ENCODE assay signal across 23 cellular contexts in the genomic region with DNA sequence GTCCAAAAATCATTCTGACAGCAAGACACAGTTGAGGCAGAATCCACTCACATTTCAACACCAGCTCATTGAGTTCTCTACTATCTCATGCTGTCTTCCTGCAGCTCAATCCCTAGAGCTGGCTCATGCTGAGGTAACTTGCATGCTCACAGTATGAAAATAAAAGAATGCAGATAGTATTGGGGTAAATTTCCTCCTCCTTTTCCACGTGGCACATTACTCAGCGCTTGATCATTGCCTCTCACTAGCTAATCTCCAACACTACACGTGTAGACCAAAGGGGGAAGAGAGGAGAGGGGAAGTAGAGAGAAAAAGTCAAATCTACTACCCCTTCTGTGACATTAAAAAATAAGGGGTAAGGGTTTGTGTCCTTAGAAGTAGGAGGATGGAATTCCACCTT.
DNase-seq lines count a peak whose midpoint lies in the region; ATAC-seq and TF ChIP-seq lines count a peak whose summit lies in the region.
"Had no signal": no experiment of that assay in that cellular context is flagged by ENCODE, and none has a peak within 500 bp of the region (broad histone marks: within the 10 kb centered on the region; RNA-seq: fewer than 3 reads in every experiment).

No MANE protein-coding gene starts in this region.

- ATAC-seq in left ventricle myocardium superior: no peak
- no peak for ATAC-seq in HG03521 (IDR thresholded peaks at IDR 0.05; ENCODE audit: unreplicated experiment)
- ATAC-seq in activated naive CD8-positive, alpha-beta T cell treated with anti-CD3 and anti-CD28 coated beads, Interleukin-2, amount 50 U/mL, for 24 hours: no peak
- ATAC-seq: lower lobe of right lung, psoas muscle, SK-N-SH treated with all-trans-retinoic acid at 6 μM for 48 hours, WTC11 had no signal

- peaks cover 19% of the 10 kb centered on the region for H3K4me1 Mint-ChIP-seq in HFFc6 (ENCODE audit: low read depth)
- H3K4me1 Mint-ChIP-seq in activated naive CD8-positive, alpha-beta T cell treated with anti-CD3 and anti-CD28 coated beads, Interleukin-2, amount 50 U/mL, for 24 hours: peaks cover 4% of the 10 kb centered on the region
- H3K4me1 Mint-ChIP-seq: activated CD4-positive, alpha-beta memory T cell treated with anti-CD3 and anti-CD28 coated beads, Interleukin-2, amount 10 ng/mL, durations not matched to agents 7 days and 5 days had no signal

- peaks cover 3% of the 10 kb centered on the region; the same call in 1 of the 2 replicates for H3K27me3 Mint-ChIP-seq in HFFc6 (ENCODE audit: insufficient read depth)
- H3K27me3 Mint-ChIP-seq in activated naive CD8-positive, alpha-beta T cell treated with anti-CD3 and anti-CD28 coated beads, Interleukin-2, amount 50 U/mL, for 24 hours: no peaks in the 10 kb centered on the region
- H3K27me3 Mint-ChIP-seq: activated CD4-positive, alpha-beta memory T cell treated with anti-CD3 and anti-CD28 coated beads, Interleukin-2, amount 10 ng/mL, durations not matched to agents 7 days and 5 days; dendritic cell treated with granulocyte-macrophage colony-stimulating factor and Interleukin-4, amounts not matched to agents 40 ng/mL and 50 ng/mL, for 4 days had no signal

- intact Hi-C loops in left ventricle myocardium superior (cut with micrococcal nuclease): no loop called here

- no peak overlapping the region for H3K4me3 ChIP-seq in AG10803 (ENCODE audit: low read length)
- H3K4me3 ChIP-seq: adrenal gland, HAP-1, lower lobe of right lung, psoas muscle had no signal

- H3K27ac Mint-ChIP-seq in HFFc6: peak overlapping the region; percentile 45; the same call in 1 of the 2 replicates
- no peak overlapping the region for H3K27ac Mint-ChIP-seq in activated naive CD8-positive, alpha-beta T cell treated with anti-CD3 and anti-CD28 coated beads, Interleukin-2, amount 50 U/mL, for 24 hours
- H3K27ac Mint-ChIP-seq: activated CD4-positive, alpha-beta memory T cell treated with anti-CD3 and anti-CD28 coated beads, Interleukin-2, amount 10 ng/mL, durations not matched to agents 7 days and 5 days; dendritic cell treated with granulocyte-macrophage colony-stimulating factor and Interleukin-4, amounts not matched to agents 40 ng/mL and 50 ng/mL, for 4 days; T-helper 2 cell treated with Interferon-gamma antibody and Interleukin-4, amounts not matched to agents 5 μg/mL and 100 μg/mL, for 36 hours; WTC11 had no signal

- DNase-seq in AG10803 (ENCODE audit: low read depth) (peak; percentile 36), HFFc6 (peak; percentile 41), amniotic epithelial cell (ENCODE audit: low read depth) (peak; percentile 76), glomerular visceral epithelial cell (ENCODE audit: extremely low spot score) (peak; percentile 20), epidermal melanocyte (ENCODE audit: insufficient read length, low spot score) (no peak), left ventricle myocardium superior (no peak)
- no peak for DNase-seq in activated naive CD8-positive, alpha-beta T cell treated with anti-CD3 and anti-CD28 coated beads, Interleukin-2, amount 50 U/mL, for 24 hours
- DNase-seq: activated CD4-positive, alpha-beta memory T cell treated with anti-CD3 and anti-CD28 coated beads, Interleukin-2, amount 10 ng/mL, durations not matched to agents 7 days and 5 days; activated gamma-delta T cell treated with Interleukin-2 at 50 U/mL for 16 hours; adrenal gland; foreskin melanocyte; hypothalamus; Kasumi-1; lower lobe of right lung; psoas muscle; substantia nigra had no signal

- no peaks in the 10 kb centered on the region; the same call in 1 of the 2 replicates for H3K9me3 Mint-ChIP-seq in HFFc6
- no peaks in the 10 kb centered on the region for H3K9me3 Mint-ChIP-seq in activated naive CD8-positive, alpha-beta T cell treated with anti-CD3 and anti-CD28 coated beads, Interleukin-2, amount 50 U/mL, for 24 hours
- H3K9me3 Mint-ChIP-seq: activated CD4-positive, alpha-beta memory T cell treated with anti-CD3 and anti-CD28 coated beads, Interleukin-2, amount 10 ng/mL, durations not matched to agents 7 days and 5 days; CD14-positive monocyte; dendritic cell treated with granulocyte-macrophage colony-stimulating factor and Interleukin-4, amounts not matched to agents 40 ng/mL and 50 ng/mL, for 4 days; T-helper 2 cell treated with Interferon-gamma antibody and Interleukin-4, amounts not matched to agents 5 μg/mL and 100 μg/mL, for 36 hours; WTC11 had no signal

- TF ChIP-seq CTCF in AG10803 (conservative IDR thresholded peaks at IDR 0.05; ENCODE audit: low read length) (no peak), HFFc6 (IDR thresholded peaks at IDR 0.05) (no peak)

- H3K36me3 Mint-ChIP-seq in HFFc6 (ENCODE audit: low read depth): no peaks in the 10 kb centered on the region
- H3K36me3 Mint-ChIP-seq in activated naive CD8-positive, alpha-beta T cell treated with anti-CD3 and anti-CD28 coated beads, Interleukin-2, amount 50 U/mL, for 24 hours (ENCODE audit: low read depth): no peaks in the 10 kb centered on the region
- H3K36me3 Mint-ChIP-seq: WTC11 had no signal

- no peak overlapping the region for H3K4me3 Mint-ChIP-seq in HFFc6
- no peak overlapping the region for H3K4me3 Mint-ChIP-seq in activated naive CD8-positive, alpha-beta T cell treated with anti-CD3 and anti-CD28 coated beads, Interleukin-2, amount 50 U/mL, for 24 hours
- H3K4me3 Mint-ChIP-seq: activated CD4-positive, alpha-beta memory T cell treated with anti-CD3 and anti-CD28 coated beads, Interleukin-2, amount 10 ng/mL, durations not matched to agents 7 days and 5 days; CD14-positive monocyte; dendritic cell treated with granulocyte-macrophage colony-stimulating factor and Interleukin-4, amounts not matched to agents 40 ng/mL and 50 ng/mL, for 4 days; T-helper 2 cell treated with Interferon-gamma antibody and Interleukin-4, amounts not matched to agents 5 μg/mL and 100 μg/mL, for 36 hours; WTC11 had no signal

Comparison
In these comparisons a context has a peak if more than half of its experiments do, and no peak if none do; other contexts are left out.
1. DNase-seq: peak in AG10803 (single experiment), HFFc6 (single experiment), amniotic epithelial cell (single experiment) and glomerular visceral epithelial cell (single experiment); none in epidermal melanocyte (single experiment), left ventricle myocardium superior (single experiment) and activated naive CD8-positive, alpha-beta T cell treated with anti-CD3 and anti-CD28 coated beads, Interleukin-2, amount 50 U/mL, for 24 hours (single experiment).